Comparison of ENCODE assay signal across 24 cellular contexts in genomic region chr20:61778485-61778863, GRCh38.
"Had no signal": no experiment of that assay in that cellular context is flagged by ENCODE, and none has a peak within 500 bp of the region (broad histone marks: within the 10 kb centered on the region; RNA-seq: fewer than 3 reads in every experiment).

No MANE protein-coding gene starts in this region.

- H3K27ac Mint-ChIP-seq: memory B cell; natural killer cell treated with Interleukin-12 subunit alpha and Interleukin-12 subunit beta and Interleukin-15 and Interleukin-18, amount 100 ng/mL, for 72 hours; stimulated activated effector memory CD8-positive, alpha-beta T cell treated with anti-CD3 and anti-CD28 coated beads, Interleukin-12 subunit alpha, Interleukin-12 subunit beta, amount 100 ng/mL, for 72 hours; stimulated activated naive CD8-positive, alpha-beta T cell treated with anti-CD3 and anti-CD28 coated beads, Interleukin-15, Interleukin-2, amounts not matched to agents 100 ng/mL and 50 ng/mL, for 24 hours had no signal

- H3K9me3 ChIP-seq: pancreas, psoas muscle, right lobe of liver had no signal

- H3K4me3 Mint-ChIP-seq: memory B cell; naive thymus-derived CD4-positive, alpha-beta T cell; natural killer cell treated with Interleukin-12 subunit alpha and Interleukin-12 subunit beta and Interleukin-15 and Interleukin-18, amount 100 ng/mL, for 72 hours; neural crest cell; stimulated activated effector memory CD8-positive, alpha-beta T cell treated with anti-CD3 and anti-CD28 coated beads, Interleukin-12 subunit alpha, Interleukin-12 subunit beta, amount 100 ng/mL, for 72 hours; stimulated activated naive CD8-positive, alpha-beta T cell treated with anti-CD3 and anti-CD28 coated beads, Interleukin-15, Interleukin-2, amounts not matched to agents 100 ng/mL and 50 ng/mL, for 24 hours had no signal

- H3K4me1 Mint-ChIP-seq: memory B cell; naive thymus-derived CD4-positive, alpha-beta T cell; stimulated activated effector memory CD8-positive, alpha-beta T cell treated with anti-CD3 and anti-CD28 coated beads, Interleukin-12 subunit alpha, Interleukin-12 subunit beta, amount 100 ng/mL, for 72 hours had no signal

- DNase-seq: hypothalamus; islet precursor cell; left ventricle myocardium inferior; midbrain; mucosa of descending colon; naive thymus-derived CD4-positive, alpha-beta T cell; pancreas; stimulated activated CD4-positive, alpha-beta T cell treated with anti-CD3 and anti-CD28 coated beads, Interleukin-12 subunit alpha, Interleukin-12 subunit beta, amount 100 ng/mL, for 4 hours; stimulated activated CD4-positive, alpha-beta T cell treated with anti-CD3 and anti-CD28 coated beads, Interleukin-15, amount 100 ng/mL, for 24 hours; stimulated activated CD4-positive, alpha-beta T cell treated with anti-CD3 and anti-CD28 coated beads, Interleukin-4, amount 100 ng/mL, for 24 hours; stimulated activated naive CD4-positive, alpha-beta T cell; tibial artery; trophoblast cell; upper lobe of right lung had no signal

- H3K27me3 ChIP-seq: pancreas, right lobe of liver had no signal

- H3K36me3 Mint-ChIP-seq: memory B cell; stimulated activated effector memory CD8-positive, alpha-beta T cell treated with anti-CD3 and anti-CD28 coated beads, Interleukin-12 subunit alpha, Interleukin-12 subunit beta, amount 100 ng/mL, for 72 hours had no signal

- H3K4me2 ChIP-seq: smooth muscle cell had no signal

- FAIRE-seq: pancreas had no signal

- H3K36me3 ChIP-seq: left ventricle myocardium inferior, pancreas, right lobe of liver, suprapubic skin, thoracic aorta, tibial artery, upper lobe of right lung had no signal

- H3K9me3 Mint-ChIP-seq: natural killer cell treated with Interleukin-12 subunit alpha and Interleukin-12 subunit beta and Interleukin-15 and Interleukin-18, amount 100 ng/mL, for 72 hours had no signal

- H3K27ac ChIP-seq: left ventricle myocardium inferior, pancreas, psoas muscle, right lobe of liver, suprapubic skin, thoracic aorta, tibial artery, upper lobe of right lung had no signal

- H3K4me3 ChIP-seq: left ventricle myocardium inferior, mucosa of descending colon, pancreas, psoas muscle, right lobe of liver, smooth muscle cell, suprapubic skin, thoracic aorta, tibial artery, upper lobe of right lung had no signal

- H3K4me1 ChIP-seq: left ventricle myocardium inferior, pancreas, psoas muscle, right lobe of liver, suprapubic skin, tibial artery, upper lobe of right lung had no signal

- H3K27me3 Mint-ChIP-seq: memory B cell; stimulated activated naive CD8-positive, alpha-beta T cell treated with anti-CD3 and anti-CD28 coated beads, Interleukin-15, Interleukin-2, amounts not matched to agents 100 ng/mL and 50 ng/mL, for 24 hours had no signal
